ENCODE assay signal across 1 cellular context in the genomic region with DNA sequence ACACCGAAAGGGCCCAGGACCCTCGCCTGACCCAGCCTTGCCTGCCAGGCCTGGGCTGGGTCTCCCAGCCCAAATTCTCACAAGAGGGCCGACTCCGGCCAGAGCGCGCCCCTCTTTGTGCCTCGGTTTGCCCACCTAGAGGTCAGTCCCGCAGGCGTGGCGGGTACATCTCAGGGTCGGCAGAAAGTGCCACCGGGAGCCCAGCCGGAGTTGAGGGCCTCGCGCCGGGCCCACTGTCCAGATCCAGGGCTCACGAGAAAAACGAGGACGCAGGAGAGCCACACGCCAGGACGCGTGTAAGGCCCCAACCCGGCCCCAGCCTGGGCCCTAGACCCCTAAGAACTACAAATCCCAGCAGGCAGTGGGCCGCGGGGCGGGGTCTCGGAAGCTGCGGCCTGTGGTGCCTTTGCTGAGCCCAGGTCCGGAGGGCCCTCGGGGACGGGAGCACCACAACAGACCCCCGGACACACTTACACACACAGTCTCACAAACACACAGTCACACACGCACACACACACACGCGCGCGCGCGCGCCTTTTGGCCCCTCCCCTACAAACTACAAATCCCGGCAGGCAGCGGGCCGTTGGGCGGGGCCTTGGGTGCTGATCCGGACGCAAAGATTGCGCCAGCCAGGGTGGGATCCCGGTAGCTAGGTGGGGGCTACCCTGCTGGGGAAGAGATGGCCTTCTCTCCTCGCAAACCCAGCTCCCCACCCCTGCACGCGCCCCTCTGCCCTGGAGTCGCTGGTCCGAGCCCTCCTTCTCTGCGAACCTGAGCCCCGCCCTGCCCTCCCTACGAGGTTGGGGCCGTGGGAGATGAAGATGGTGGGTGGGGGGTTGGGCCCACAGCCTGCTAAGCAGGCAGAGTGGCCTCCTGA.
TF ChIP-seq lines count a peak whose summit lies in the region.

A gene (plus strand): TSS at position 583 of the 877 bp plus-strand sequence. CDS start 10,752 bp downstream, outside the sequence.

TF ChIP-seq in GM12878, 131 proteins besides CTCF, POLR2A, EP300 and RAD21 (continued from another document and continues in another):
- TF ChIP-seq, protein P1, sequence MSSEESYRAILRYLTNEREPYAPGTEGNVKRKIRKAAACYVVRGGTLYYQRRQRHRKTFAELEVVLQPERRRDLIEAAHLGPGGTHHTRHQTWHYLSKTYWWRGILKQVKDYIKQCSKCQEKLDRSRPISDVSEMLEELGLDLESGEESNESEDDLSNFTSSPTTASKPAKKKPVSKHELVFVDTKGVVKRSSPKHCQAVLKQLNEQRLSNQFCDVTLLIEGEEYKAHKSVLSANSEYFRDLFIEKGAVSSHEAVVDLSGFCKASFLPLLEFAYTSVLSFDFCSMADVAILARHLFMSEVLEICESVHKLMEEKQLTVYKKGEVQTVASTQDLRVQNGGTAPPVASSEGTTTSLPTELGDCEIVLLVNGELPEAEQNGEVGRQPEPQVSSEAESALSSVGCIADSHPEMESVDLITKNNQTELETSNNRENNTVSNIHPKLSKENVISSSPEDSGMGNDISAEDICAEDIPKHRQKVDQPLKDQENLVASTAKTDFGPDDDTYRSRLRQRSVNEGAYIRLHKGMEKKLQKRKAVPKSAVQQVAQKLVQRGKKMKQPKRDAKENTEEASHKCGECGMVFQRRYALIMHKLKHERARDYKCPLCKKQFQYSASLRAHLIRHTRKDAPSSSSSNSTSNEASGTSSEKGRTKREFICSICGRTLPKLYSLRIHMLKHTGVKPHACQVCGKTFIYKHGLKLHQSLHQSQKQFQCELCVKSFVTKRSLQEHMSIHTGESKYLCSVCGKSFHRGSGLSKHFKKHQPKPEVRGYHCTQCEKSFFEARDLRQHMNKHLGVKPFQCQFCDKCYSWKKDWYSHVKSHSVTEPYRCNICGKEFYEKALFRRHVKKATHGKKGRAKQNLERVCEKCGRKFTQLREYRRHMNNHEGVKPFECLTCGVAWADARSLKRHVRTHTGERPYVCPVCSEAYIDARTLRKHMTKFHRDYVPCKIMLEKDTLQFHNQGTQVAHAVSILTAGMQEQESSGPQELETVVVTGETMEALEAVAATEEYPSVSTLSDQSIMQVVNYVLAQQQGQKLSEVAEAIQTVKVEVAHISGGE (CRISPR knock-in tag; IDR thresholded peaks at IDR 0.05): no peak
- no peak for TF ChIP-seq BMI1 (IDR thresholded peaks at IDR 0.05; ENCODE audit: borderline replicate concordance)
- 0 out of 2 replicates have a peak, but pooled peaks have one; percentile 20 for TF ChIP-seq ATF7 (IDR thresholded peaks at IDR 0.05; ENCODE audit: low read depth)
- no peak for TF ChIP-seq MYB (IDR thresholded peaks at IDR 0.05; ENCODE audit: borderline replicate concordance, low read depth, low read length)
- TF ChIP-seq, protein P2, sequence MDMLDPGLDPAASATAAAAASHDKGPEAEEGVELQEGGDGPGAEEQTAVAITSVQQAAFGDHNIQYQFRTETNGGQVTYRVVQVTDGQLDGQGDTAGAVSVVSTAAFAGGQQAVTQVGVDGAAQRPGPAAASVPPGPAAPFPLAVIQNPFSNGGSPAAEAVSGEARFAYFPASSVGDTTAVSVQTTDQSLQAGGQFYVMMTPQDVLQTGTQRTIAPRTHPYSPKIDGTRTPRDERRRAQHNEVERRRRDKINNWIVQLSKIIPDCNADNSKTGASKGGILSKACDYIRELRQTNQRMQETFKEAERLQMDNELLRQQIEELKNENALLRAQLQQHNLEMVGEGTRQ (IDR thresholded peaks at IDR 0.05; ENCODE audit: borderline replicate concordance, low read depth, low read length): no peak
- TF ChIP-seq KLF5 (IDR thresholded peaks at IDR 0.05; ENCODE audit: partially characterized antibody): peak; percentile 76
- peak; percentile 83 for TF ChIP-seq NBN (IDR thresholded peaks at IDR 0.05)
- TF ChIP-seq, protein P3, sequence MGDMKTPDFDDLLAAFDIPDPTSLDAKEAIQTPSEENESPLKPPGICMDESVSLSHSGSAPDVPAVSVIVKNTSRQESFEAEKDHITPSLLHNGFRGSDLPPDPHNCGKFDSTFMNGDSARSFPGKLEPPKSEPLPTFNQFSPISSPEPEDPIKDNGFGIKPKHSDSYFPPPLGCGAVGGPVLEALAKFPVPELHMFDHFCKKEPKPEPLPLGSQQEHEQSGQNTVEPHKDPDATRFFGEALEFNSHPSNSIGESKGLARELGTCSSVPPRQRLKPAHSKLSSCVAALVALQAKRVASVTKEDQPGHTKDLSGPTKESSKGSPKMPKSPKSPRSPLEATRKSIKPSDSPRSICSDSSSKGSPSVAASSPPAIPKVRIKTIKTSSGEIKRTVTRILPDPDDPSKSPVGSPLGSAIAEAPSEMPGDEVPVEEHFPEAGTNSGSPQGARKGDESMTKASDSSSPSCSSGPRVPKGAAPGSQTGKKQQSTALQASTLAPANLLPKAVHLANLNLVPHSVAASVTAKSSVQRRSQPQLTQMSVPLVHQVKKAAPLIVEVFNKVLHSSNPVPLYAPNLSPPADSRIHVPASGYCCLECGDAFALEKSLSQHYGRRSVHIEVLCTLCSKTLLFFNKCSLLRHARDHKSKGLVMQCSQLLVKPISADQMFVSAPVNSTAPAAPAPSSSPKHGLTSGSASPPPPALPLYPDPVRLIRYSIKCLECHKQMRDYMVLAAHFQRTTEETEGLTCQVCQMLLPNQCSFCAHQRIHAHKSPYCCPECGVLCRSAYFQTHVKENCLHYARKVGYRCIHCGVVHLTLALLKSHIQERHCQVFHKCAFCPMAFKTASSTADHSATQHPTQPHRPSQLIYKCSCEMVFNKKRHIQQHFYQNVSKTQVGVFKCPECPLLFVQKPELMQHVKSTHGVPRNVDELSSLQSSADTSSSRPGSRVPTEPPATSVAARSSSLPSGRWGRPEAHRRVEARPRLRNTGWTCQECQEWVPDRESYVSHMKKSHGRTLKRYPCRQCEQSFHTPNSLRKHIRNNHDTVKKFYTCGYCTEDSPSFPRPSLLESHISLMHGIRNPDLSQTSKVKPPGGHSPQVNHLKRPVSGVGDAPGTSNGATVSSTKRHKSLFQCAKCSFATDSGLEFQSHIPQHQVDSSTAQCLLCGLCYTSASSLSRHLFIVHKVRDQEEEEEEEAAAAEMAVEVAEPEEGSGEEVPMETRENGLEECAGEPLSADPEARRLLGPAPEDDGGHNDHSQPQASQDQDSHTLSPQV (IDR thresholded peaks at IDR 0.05): no peak
- TF ChIP-seq SP1 (IDR thresholded peaks at IDR 0.05; ENCODE audit: low read depth, low read length): peak; percentile 68
- TF ChIP-seq, protein P4, sequence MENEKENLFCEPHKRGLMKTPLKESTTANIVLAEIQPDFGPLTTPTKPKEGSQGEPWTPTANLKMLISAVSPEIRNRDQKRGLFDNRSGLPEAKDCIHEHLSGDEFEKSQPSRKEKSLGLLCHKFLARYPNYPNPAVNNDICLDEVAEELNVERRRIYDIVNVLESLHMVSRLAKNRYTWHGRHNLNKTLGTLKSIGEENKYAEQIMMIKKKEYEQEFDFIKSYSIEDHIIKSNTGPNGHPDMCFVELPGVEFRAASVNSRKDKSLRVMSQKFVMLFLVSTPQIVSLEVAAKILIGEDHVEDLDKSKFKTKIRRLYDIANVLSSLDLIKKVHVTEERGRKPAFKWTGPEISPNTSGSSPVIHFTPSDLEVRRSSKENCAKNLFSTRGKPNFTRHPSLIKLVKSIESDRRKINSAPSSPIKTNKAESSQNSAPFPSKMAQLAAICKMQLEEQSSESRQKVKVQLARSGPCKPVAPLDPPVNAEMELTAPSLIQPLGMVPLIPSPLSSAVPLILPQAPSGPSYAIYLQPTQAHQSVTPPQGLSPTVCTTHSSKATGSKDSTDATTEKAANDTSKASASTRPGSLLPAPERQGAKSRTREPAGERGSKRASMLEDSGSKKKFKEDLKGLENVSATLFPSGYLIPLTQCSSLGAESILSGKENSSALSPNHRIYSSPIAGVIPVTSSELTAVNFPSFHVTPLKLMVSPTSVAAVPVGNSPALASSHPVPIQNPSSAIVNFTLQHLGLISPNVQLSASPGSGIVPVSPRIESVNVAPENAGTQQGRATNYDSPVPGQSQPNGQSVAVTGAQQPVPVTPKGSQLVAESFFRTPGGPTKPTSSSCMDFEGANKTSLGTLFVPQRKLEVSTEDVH (IDR thresholded peaks at IDR 0.05; ENCODE audit: low read depth, partially characterized antibody): peak; percentile 45
- TF ChIP-seq, protein P5, sequence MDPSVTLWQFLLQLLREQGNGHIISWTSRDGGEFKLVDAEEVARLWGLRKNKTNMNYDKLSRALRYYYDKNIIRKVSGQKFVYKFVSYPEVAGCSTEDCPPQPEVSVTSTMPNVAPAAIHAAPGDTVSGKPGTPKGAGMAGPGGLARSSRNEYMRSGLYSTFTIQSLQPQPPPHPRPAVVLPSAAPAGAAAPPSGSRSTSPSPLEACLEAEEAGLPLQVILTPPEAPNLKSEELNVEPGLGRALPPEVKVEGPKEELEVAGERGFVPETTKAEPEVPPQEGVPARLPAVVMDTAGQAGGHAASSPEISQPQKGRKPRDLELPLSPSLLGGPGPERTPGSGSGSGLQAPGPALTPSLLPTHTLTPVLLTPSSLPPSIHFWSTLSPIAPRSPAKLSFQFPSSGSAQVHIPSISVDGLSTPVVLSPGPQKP (IDR thresholded peaks at IDR 0.05; ENCODE audit: low read depth, low read length): peak; percentile 22; the same call in 1 of the 2 replicates
- TF ChIP-seq, protein P6, sequence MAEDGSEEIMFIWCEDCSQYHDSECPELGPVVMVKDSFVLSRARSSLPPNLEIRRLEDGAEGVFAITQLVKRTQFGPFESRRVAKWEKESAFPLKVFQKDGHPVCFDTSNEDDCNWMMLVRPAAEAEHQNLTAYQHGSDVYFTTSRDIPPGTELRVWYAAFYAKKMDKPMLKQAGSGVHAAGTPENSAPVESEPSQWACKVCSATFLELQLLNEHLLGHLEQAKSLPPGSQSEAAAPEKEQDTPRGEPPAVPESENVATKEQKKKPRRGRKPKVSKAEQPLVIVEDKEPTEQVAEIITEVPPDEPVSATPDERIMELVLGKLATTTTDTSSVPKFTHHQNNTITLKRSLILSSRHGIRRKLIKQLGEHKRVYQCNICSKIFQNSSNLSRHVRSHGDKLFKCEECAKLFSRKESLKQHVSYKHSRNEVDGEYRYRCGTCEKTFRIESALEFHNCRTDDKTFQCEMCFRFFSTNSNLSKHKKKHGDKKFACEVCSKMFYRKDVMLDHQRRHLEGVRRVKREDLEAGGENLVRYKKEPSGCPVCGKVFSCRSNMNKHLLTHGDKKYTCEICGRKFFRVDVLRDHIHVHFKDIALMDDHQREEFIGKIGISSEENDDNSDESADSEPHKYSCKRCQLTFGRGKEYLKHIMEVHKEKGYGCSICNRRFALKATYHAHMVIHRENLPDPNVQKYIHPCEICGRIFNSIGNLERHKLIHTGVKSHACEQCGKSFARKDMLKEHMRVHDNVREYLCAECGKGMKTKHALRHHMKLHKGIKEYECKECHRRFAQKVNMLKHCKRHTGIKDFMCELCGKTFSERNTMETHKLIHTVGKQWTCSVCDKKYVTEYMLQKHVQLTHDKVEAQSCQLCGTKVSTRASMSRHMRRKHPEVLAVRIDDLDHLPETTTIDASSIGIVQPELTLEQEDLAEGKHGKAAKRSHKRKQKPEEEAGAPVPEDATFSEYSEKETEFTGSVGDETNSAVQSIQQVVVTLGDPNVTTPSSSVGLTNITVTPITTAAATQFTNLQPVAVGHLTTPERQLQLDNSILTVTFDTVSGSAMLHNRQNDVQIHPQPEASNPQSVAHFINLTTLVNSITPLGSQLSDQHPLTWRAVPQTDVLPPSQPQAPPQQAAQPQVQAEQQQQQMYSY (CRISPR knock-in tag; IDR thresholded peaks at IDR 0.05): no peak
- TF ChIP-seq BACH1 (IDR thresholded peaks at IDR 0.05; ENCODE audit: borderline replicate concordance): 0 out of 2 replicates have a peak, but pooled peaks have one; percentile 1
- TF ChIP-seq MEF2B (IDR thresholded peaks at IDR 0.05; ENCODE audit: partially characterized antibody, poor library complexity, severe bottlenecking): peak; percentile 26
- TF ChIP-seq, protein P7, sequence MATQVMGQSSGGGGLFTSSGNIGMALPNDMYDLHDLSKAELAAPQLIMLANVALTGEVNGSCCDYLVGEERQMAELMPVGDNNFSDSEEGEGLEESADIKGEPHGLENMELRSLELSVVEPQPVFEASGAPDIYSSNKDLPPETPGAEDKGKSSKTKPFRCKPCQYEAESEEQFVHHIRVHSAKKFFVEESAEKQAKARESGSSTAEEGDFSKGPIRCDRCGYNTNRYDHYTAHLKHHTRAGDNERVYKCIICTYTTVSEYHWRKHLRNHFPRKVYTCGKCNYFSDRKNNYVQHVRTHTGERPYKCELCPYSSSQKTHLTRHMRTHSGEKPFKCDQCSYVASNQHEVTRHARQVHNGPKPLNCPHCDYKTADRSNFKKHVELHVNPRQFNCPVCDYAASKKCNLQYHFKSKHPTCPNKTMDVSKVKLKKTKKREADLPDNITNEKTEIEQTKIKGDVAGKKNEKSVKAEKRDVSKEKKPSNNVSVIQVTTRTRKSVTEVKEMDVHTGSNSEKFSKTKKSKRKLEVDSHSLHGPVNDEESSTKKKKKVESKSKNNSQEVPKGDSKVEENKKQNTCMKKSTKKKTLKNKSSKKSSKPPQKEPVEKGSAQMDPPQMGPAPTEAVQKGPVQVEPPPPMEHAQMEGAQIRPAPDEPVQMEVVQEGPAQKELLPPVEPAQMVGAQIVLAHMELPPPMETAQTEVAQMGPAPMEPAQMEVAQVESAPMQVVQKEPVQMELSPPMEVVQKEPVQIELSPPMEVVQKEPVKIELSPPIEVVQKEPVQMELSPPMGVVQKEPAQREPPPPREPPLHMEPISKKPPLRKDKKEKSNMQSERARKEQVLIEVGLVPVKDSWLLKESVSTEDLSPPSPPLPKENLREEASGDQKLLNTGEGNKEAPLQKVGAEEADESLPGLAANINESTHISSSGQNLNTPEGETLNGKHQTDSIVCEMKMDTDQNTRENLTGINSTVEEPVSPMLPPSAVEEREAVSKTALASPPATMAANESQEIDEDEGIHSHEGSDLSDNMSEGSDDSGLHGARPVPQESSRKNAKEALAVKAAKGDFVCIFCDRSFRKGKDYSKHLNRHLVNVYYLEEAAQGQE (IDR thresholded peaks at IDR 0.05; ENCODE audit: low read depth, low read length): no peak
- TF ChIP-seq, protein P8, sequence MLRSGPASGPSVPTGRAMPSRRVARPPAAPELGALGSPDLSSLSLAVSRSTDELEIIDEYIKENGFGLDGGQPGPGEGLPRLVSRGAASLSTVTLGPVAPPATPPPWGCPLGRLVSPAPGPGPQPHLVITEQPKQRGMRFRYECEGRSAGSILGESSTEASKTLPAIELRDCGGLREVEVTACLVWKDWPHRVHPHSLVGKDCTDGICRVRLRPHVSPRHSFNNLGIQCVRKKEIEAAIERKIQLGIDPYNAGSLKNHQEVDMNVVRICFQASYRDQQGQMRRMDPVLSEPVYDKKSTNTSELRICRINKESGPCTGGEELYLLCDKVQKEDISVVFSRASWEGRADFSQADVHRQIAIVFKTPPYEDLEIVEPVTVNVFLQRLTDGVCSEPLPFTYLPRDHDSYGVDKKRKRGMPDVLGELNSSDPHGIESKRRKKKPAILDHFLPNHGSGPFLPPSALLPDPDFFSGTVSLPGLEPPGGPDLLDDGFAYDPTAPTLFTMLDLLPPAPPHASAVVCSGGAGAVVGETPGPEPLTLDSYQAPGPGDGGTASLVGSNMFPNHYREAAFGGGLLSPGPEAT (IDR thresholded peaks at IDR 0.05; ENCODE audit: low read depth): peak; percentile 45; the same call in 1 of the 2 replicates
- TF ChIP-seq, protein P9, sequence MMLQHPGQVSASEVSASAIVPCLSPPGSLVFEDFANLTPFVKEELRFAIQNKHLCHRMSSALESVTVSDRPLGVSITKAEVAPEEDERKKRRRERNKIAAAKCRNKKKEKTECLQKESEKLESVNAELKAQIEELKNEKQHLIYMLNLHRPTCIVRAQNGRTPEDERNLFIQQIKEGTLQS (IDR thresholded peaks at IDR 0.05; ENCODE audit: borderline replicate concordance, extremely low read depth, low read depth, low read length): no peak
